Comparison of ENCODE assay signal across 32 cellular contexts in genomic region chr6:168307695-168308021, GRCh38. TPM values are rescaled to one million over a fixed set of nuclear protein-coding genes. Genes with fewer than 3 reads are reported as not detected.
"Had no signal": no experiment of that assay in that cellular context is flagged by ENCODE, and none has a peak within 500 bp of the region (broad histone marks: within the 10 kb centered on the region; RNA-seq: fewer than 3 reads in every experiment).

No MANE protein-coding gene starts in this region.

- H3K9me3 Mint-ChIP-seq: activated B cell treated with CpG ODN at 0.5 μM for 24 hours; activated CD8-positive, alpha-beta T cell treated with anti-CD3 and anti-CD28 coated beads for 36 hours; activated naive CD4-positive, alpha-beta T cell treated with anti-CD3 and anti-CD28 coated beads, Interleukin-2, amount 50 U/mL, for 24 hours; activated naive CD8-positive, alpha-beta T cell treated with anti-CD3 and anti-CD28 coated beads for 36 hours; activated naive CD8-positive, alpha-beta T cell treated with anti-CD3 and anti-CD28 coated beads, Interleukin-2, amount 50 U/mL, for 24 hours; activated T-cell treated with anti-CD3 and anti-CD28 coated beads, Interleukin-2, amount 50 U/mL, for 4 hours; activated T-helper 17 cell treated with anti-CD3 and anti-CD28 coated beads, Interleukin-2, amount 50 U/mL, for 72 hours; T-helper 2 cell treated with Interferon-gamma antibody and Interleukin-4, amounts not matched to agents 5 μg/mL and 100 μg/mL, for 36 hours had no signal

- DNase-seq: activated B cell treated with CpG ODN at 0.5 μM for 24 hours; activated CD4-positive, alpha-beta T cell treated with anti-CD3 and anti-CD28 coated beads for 48 hours; activated CD4-positive, alpha-beta T cell treated with anti-CD3 and anti-CD28 coated beads, Interleukin-2, amount 50 U/mL, for 1 hour; activated CD4-positive, alpha-beta T cell treated with anti-CD3 and anti-CD28 coated beads, Interleukin-2, amount 50 U/mL, for 48 hours; activated CD8-positive, alpha-beta memory T cell treated with anti-CD3 and anti-CD28 coated beads for 24 hours; activated CD8-positive, alpha-beta T cell treated with anti-CD3 and anti-CD28 coated beads for 36 hours; activated effector memory CD4-positive, alpha-beta T cell treated with Interleukin-2 at 50 U/mL for 16 hours; activated gamma-delta T cell treated with Interleukin-2 at 50 U/mL for 16 hours; activated naive CD4-positive, alpha-beta T cell treated with Interleukin-2 at 50 U/mL for 16 hours; activated naive CD8-positive, alpha-beta T cell treated with anti-CD3 and anti-CD28 coated beads for 36 hours; activated naive CD8-positive, alpha-beta T cell treated with anti-CD3 and anti-CD28 coated beads, Interleukin-2, amount 50 U/mL, for 24 hours; activated T-cell treated with anti-CD3 and anti-CD28 coated beads, Interleukin-2, amount 50 U/mL, for 4 hours; amygdala; aorta; body of pancreas; caudate nucleus; colonic mucosa; effector CD8-positive, alpha-beta T cell; foreskin keratinocyte; gastrocnemius medialis; glutamatergic neuron; T-helper 1 cell; T-helper 17 cell; T1000; WERI-Rb-1 had no signal

- H3K36me3 ChIP-seq: adrenal gland, colonic mucosa, esophagus muscularis mucosa, gastrocnemius medialis, WERI-Rb-1 had no signal

- H3K4me1 ChIP-seq: adrenal gland, colonic mucosa, esophagus muscularis mucosa, foreskin keratinocyte, gastrocnemius medialis had no signal

- H3K4me3 Mint-ChIP-seq: activated B cell treated with CpG ODN at 0.5 μM for 24 hours; activated CD8-positive, alpha-beta T cell treated with anti-CD3 and anti-CD28 coated beads for 36 hours; activated naive CD4-positive, alpha-beta T cell treated with anti-CD3 and anti-CD28 coated beads, Interleukin-2, amount 50 U/mL, for 24 hours; activated naive CD8-positive, alpha-beta T cell treated with anti-CD3 and anti-CD28 coated beads for 36 hours; activated naive CD8-positive, alpha-beta T cell treated with anti-CD3 and anti-CD28 coated beads, Interleukin-2, amount 50 U/mL, for 24 hours; activated T-cell treated with anti-CD3 and anti-CD28 coated beads, Interleukin-2, amount 50 U/mL, for 4 hours; activated T-helper 17 cell treated with anti-CD3 and anti-CD28 coated beads, Interleukin-2, amount 50 U/mL, for 72 hours; T-helper 17 cell; T-helper 2 cell treated with Interferon-gamma antibody and Interleukin-4, amounts not matched to agents 5 μg/mL and 100 μg/mL, for 36 hours had no signal

- ATAC-seq: activated CD4-positive, CD25-positive, alpha-beta regulatory T cell treated with anti-CD3 and anti-CD28 coated beads, Interleukin-2, amount 50 U/mL, for 24 hours; activated CD8-positive, alpha-beta T cell treated with anti-CD3 and anti-CD28 coated beads for 36 hours; activated naive CD8-positive, alpha-beta T cell treated with anti-CD3 and anti-CD28 coated beads, Interleukin-2, amount 50 U/mL, for 24 hours; activated T-cell treated with anti-CD3 and anti-CD28 coated beads, Interleukin-2, amount 50 U/mL, for 4 hours; activated T-helper 17 cell treated with anti-CD3 and anti-CD28 coated beads, Interleukin-2, amount 50 U/mL, for 72 hours; body of pancreas; foreskin keratinocyte; gastrocnemius medialis; T-helper 17 cell had no signal

- H3K27ac ChIP-seq: body of pancreas, colonic mucosa, esophagus muscularis mucosa, foreskin keratinocyte, gastrocnemius medialis, WERI-Rb-1 had no signal

- H3K27ac Mint-ChIP-seq: activated B cell treated with CpG ODN at 0.5 μM for 24 hours; activated CD8-positive, alpha-beta T cell treated with anti-CD3 and anti-CD28 coated beads for 36 hours; activated naive CD4-positive, alpha-beta T cell treated with anti-CD3 and anti-CD28 coated beads, Interleukin-2, amount 50 U/mL, for 24 hours; activated naive CD8-positive, alpha-beta T cell treated with anti-CD3 and anti-CD28 coated beads for 36 hours; activated naive CD8-positive, alpha-beta T cell treated with anti-CD3 and anti-CD28 coated beads, Interleukin-2, amount 50 U/mL, for 24 hours; activated T-helper 17 cell treated with anti-CD3 and anti-CD28 coated beads, Interleukin-2, amount 50 U/mL, for 72 hours; T-helper 17 cell; T-helper 2 cell treated with Interferon-gamma antibody and Interleukin-4, amounts not matched to agents 5 μg/mL and 100 μg/mL, for 36 hours had no signal

- H3K9me3 ChIP-seq: adrenal gland, body of pancreas, colonic mucosa, esophagus muscularis mucosa, gastrocnemius medialis had no signal

- H3K4me3 ChIP-seq: adrenal gland, body of pancreas, colonic mucosa, esophagus muscularis mucosa, gastrocnemius medialis had no signal

- H3K27me3 Mint-ChIP-seq: activated B cell treated with CpG ODN at 0.5 μM for 24 hours; activated naive CD4-positive, alpha-beta T cell treated with anti-CD3 and anti-CD28 coated beads, Interleukin-2, amount 50 U/mL, for 24 hours; activated naive CD8-positive, alpha-beta T cell treated with anti-CD3 and anti-CD28 coated beads, Interleukin-2, amount 50 U/mL, for 24 hours had no signal

- H3K4me1 Mint-ChIP-seq: activated B cell treated with CpG ODN at 0.5 μM for 24 hours; activated naive CD4-positive, alpha-beta T cell treated with anti-CD3 and anti-CD28 coated beads, Interleukin-2, amount 50 U/mL, for 24 hours; activated naive CD8-positive, alpha-beta T cell treated with anti-CD3 and anti-CD28 coated beads for 36 hours; activated naive CD8-positive, alpha-beta T cell treated with anti-CD3 and anti-CD28 coated beads, Interleukin-2, amount 50 U/mL, for 24 hours; activated T-helper 17 cell treated with anti-CD3 and anti-CD28 coated beads, Interleukin-2, amount 50 U/mL, for 72 hours; T-helper 17 cell had no signal

- H3K36me3 Mint-ChIP-seq: activated naive CD4-positive, alpha-beta T cell treated with anti-CD3 and anti-CD28 coated beads, Interleukin-2, amount 50 U/mL, for 24 hours; activated naive CD8-positive, alpha-beta T cell treated with anti-CD3 and anti-CD28 coated beads for 36 hours had no signal

- H3K27me3 ChIP-seq: adrenal gland, body of pancreas, colonic mucosa, foreskin keratinocyte, gastrocnemius medialis had no signal

RNA-seq across cellular contexts. Expression of gene DACT2, which starts 11.9 kb away (rescaled TPM):
- total RNA-seq: activated B cell treated with CpG ODN at 0.5 μM for 24 hours; activated CD8-positive, alpha-beta T cell treated with anti-CD3 and anti-CD28 coated beads for 36 hours; activated naive CD8-positive, alpha-beta T cell treated with anti-CD3 and anti-CD28 coated beads for 36 hours; activated T-cell treated with anti-CD3 and anti-CD28 coated beads, Interleukin-2, amount 50 U/mL, for 4 hours; dermis microvascular lymphatic vessel endothelial cell; T-helper 17 cell had no signal
